In the genomic region with DNA sequence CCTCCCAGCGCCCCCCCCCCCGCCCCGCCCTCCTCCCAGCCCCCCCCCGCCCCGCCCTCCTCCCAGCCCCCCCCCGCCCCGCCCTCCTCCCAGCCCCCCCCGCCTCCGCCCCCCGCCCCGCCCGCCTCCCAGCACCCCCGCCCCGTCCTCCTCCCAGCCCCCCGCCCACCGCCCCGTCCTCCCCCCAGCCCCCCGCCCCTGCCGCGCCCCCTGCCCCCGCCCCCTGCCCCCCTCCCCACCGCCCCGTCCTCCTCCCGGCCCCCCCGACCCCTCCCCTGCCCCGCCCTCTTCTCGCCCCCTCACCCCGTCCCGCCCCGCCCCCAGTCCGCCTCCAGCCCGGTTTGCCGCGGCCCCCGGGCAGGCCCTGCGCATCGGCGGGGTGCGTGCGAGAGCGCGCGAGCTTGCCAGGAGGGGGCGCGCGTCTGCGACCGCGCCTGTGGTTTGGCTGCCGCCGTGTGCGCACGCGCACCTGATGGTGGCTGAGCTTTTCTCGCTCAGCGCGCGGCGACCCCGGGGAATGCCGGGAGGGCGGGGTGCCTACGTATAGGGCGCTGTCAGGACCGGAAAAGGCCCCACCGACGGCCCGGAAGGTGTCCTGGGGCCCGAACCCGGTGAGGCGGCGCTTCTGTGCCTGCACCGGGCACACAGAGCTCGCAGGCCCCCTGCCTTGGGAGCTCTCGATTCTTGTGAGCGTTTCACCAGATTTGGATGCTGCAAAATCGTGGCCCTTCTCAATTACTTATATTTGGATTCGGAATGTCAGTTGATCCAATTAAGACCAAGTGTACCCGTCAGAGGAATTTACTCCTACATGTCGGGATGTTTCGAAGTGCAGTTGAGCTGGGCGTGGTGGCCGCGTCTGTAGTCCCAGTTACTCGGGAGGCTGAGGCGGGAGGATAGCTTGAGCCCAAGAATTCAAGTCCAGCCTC, we compare ENCODE assay signal across 1 cellular context.
TF ChIP-seq lines count a peak whose summit lies in the region.

No MANE protein-coding gene starts in this region.

TF ChIP-seq in HepG2, 621 proteins besides CTCF, POLR2A, EP300 and RAD21 (continued from another document and continues in another):
- TF ChIP-seq NR3C1 (CRISPR knock-in tag; IDR thresholded peaks at IDR 0.05) (no peak), ZNF556 (CRISPR knock-in tag; IDR thresholded peaks at IDR 0.05; ENCODE audit: borderline replicate concordance) (peak; percentile 52; the same call in 1 of the 2 replicates), ZNF883 (CRISPR knock-in tag; IDR thresholded peaks at IDR 0.05; ENCODE audit: not compliant biosample characterization) (no peak), HCFC1 (IDR thresholded peaks at IDR 0.05; ENCODE audit: low read depth, low read length) (no peak), ZNF737 (CRISPR knock-in tag; IDR thresholded peaks at IDR 0.05; ENCODE audit: borderline replicate concordance) (no peak), MXD1 (CRISPR knock-in tag; IDR thresholded peaks at IDR 0.05) (peak; percentile 68; the same call in 1 of the 2 replicates), ZNF513 (CRISPR knock-in tag; conservative IDR thresholded peaks at IDR 0.05) (no peak), NFIC (IDR thresholded peaks at IDR 0.05; ENCODE audit: low read length) (no peak), ZMYM3 (CRISPR knock-in tag; IDR thresholded peaks at IDR 0.05) (peak; percentile 80), ZNF383 (CRISPR knock-in tag; IDR thresholded peaks at IDR 0.05; ENCODE audit: borderline replicate concordance) (no peak), NFE2L2 (IDR thresholded peaks at IDR 0.05; ENCODE audit: low read length) (no peak), CHD2 (IDR thresholded peaks at IDR 0.05; ENCODE audit: low read depth, low read length) (no peak), ZNF780A (CRISPR knock-in tag; IDR thresholded peaks at IDR 0.05) (no peak), SALL2 (CRISPR knock-in tag; IDR thresholded peaks at IDR 0.05) (peak; percentile 78), ZNF260 (CRISPR knock-in tag; IDR thresholded peaks at IDR 0.05; ENCODE audit: borderline replicate concordance, low read depth) (no peak), FOXK2 (IDR thresholded peaks at IDR 0.05) (no peak), SNAPC5 (CRISPR knock-in tag; IDR thresholded peaks at IDR 0.05; ENCODE audit: borderline replicate concordance) (no peak), KDM4B (CRISPR knock-in tag; IDR thresholded peaks at IDR 0.05) (peak; percentile 85; the same call in 1 of the 2 replicates), KMT2B (CRISPR knock-in tag; IDR thresholded peaks at IDR 0.05) (peak; percentile 79), RXRB (CRISPR knock-in tag; IDR thresholded peaks at IDR 0.05; ENCODE audit: borderline replicate concordance) (peak; percentile 28; the same call in 1 of the 2 replicates), SKI (IDR thresholded peaks at IDR 0.05; ENCODE audit: partially characterized antibody) (peak; percentile 45), ZNF781 (CRISPR knock-in tag; IDR thresholded peaks at IDR 0.05; ENCODE audit: borderline replicate concordance, not compliant biosample characterization) (no peak), RFX5 (IDR thresholded peaks at IDR 0.05; ENCODE audit: low read depth, low read length) (peak; percentile 22; the same call in 1 of the 2 replicates), HNRNPH1 (optimal IDR thresholded peaks at IDR 0.05; ENCODE audit: low read depth, low read length) (no peak), MXD4 (CRISPR knock-in tag; IDR thresholded peaks at IDR 0.05) (peak; percentile 39; the same call in 1 of the 2 replicates), ZEB1 (IDR thresholded peaks at IDR 0.05; ENCODE audit: insufficient replicate concordance, low read depth) (no peak), ZZZ3 (CRISPR knock-in tag; IDR thresholded peaks at IDR 0.05; ENCODE audit: borderline replicate concordance) (peak; percentile 22; the same call in 1 of the 2 replicates), NPAS2 (CRISPR knock-in tag; IDR thresholded peaks at IDR 0.05; ENCODE audit: borderline replicate concordance) (no peak), ZNF451 (CRISPR knock-in tag; IDR thresholded peaks at IDR 0.05) (no peak), MED13 (CRISPR knock-in tag; IDR thresholded peaks at IDR 0.05) (0 out of 2 replicates have a peak, but pooled peaks have one; percentile 44), ZNF335 (CRISPR knock-in tag; IDR thresholded peaks at IDR 0.05) (peak; percentile 97), POGZ (CRISPR knock-in tag; IDR thresholded peaks at IDR 0.05) (peak; percentile 85; the same call in 1 of the 2 replicates), HIC2 (CRISPR knock-in tag; IDR thresholded peaks at IDR 0.05; ENCODE audit: low read depth) (peak; percentile 23; the same call in 1 of the 2 replicates), GFI1 (CRISPR knock-in tag; IDR thresholded peaks at IDR 0.05; ENCODE audit: borderline replicate concordance) (peak; percentile 58; the same call in 1 of the 2 replicates), ZBTB3 (CRISPR knock-in tag; IDR thresholded peaks at IDR 0.05; ENCODE audit: borderline replicate concordance, low read depth) (no peak), ZNF768 (CRISPR knock-in tag; IDR thresholded peaks at IDR 0.05) (peak; percentile 66; the same call in 1 of the 2 replicates), BORCS8-MEF2B (CRISPR knock-in tag; IDR thresholded peaks at IDR 0.05) (peak; percentile 31; the same call in 1 of the 2 replicates), SALL1 (CRISPR knock-in tag; IDR thresholded peaks at IDR 0.05) (peak; percentile 76), ZSCAN29 (CRISPR knock-in tag; conservative IDR thresholded peaks at IDR 0.05) (no peak), TFE3 (CRISPR knock-in tag; IDR thresholded peaks at IDR 0.05) (peak; percentile 19; the same call in 1 of the 2 replicates), SIX4 (CRISPR knock-in tag; IDR thresholded peaks at IDR 0.05) (no peak; the same call in 1 of the 2 replicates), ARHGAP35 (CRISPR knock-in tag; IDR thresholded peaks at IDR 0.05; ENCODE audit: borderline replicate concordance) (peak; percentile 84; the same call in 1 of the 2 replicates)
- TF ChIP-seq, protein P1, sequence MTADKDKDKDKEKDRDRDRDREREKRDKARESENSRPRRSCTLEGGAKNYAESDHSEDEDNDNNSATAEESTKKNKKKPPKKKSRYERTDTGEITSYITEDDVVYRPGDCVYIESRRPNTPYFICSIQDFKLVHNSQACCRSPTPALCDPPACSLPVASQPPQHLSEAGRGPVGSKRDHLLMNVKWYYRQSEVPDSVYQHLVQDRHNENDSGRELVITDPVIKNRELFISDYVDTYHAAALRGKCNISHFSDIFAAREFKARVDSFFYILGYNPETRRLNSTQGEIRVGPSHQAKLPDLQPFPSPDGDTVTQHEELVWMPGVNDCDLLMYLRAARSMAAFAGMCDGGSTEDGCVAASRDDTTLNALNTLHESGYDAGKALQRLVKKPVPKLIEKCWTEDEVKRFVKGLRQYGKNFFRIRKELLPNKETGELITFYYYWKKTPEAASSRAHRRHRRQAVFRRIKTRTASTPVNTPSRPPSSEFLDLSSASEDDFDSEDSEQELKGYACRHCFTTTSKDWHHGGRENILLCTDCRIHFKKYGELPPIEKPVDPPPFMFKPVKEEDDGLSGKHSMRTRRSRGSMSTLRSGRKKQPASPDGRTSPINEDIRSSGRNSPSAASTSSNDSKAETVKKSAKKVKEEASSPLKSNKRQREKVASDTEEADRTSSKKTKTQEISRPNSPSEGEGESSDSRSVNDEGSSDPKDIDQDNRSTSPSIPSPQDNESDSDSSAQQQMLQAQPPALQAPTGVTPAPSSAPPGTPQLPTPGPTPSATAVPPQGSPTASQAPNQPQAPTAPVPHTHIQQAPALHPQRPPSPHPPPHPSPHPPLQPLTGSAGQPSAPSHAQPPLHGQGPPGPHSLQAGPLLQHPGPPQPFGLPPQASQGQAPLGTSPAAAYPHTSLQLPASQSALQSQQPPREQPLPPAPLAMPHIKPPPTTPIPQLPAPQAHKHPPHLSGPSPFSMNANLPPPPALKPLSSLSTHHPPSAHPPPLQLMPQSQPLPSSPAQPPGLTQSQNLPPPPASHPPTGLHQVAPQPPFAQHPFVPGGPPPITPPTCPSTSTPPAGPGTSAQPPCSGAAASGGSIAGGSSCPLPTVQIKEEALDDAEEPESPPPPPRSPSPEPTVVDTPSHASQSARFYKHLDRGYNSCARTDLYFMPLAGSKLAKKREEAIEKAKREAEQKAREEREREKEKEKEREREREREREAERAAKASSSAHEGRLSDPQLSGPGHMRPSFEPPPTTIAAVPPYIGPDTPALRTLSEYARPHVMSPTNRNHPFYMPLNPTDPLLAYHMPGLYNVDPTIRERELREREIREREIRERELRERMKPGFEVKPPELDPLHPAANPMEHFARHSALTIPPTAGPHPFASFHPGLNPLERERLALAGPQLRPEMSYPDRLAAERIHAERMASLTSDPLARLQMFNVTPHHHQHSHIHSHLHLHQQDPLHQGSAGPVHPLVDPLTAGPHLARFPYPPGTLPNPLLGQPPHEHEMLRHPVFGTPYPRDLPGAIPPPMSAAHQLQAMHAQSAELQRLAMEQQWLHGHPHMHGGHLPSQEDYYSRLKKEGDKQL (CRISPR knock-in tag; IDR thresholded peaks at IDR 0.05; ENCODE audit: low read depth): no peak
- TF ChIP-seq, protein P2, sequence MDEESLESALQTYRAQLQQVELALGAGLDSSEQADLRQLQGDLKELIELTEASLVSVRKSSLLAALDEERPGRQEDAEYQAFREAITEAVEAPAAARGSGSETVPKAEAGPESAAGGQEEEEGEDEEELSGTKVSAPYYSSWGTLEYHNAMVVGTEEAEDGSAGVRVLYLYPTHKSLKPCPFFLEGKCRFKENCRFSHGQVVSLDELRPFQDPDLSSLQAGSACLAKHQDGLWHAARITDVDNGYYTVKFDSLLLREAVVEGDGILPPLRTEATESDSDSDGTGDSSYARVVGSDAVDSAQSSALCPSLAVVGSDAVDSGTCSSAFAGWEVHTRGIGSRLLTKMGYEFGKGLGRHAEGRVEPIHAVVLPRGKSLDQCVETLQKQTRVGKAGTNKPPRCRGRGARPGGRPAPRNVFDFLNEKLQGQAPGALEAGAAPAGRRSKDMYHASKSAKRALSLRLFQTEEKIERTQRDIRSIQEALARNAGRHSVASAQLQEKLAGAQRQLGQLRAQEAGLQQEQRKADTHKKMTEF (CRISPR knock-in tag; IDR thresholded peaks at IDR 0.05): peak; percentile 91
- TF ChIP-seq, protein P3, sequence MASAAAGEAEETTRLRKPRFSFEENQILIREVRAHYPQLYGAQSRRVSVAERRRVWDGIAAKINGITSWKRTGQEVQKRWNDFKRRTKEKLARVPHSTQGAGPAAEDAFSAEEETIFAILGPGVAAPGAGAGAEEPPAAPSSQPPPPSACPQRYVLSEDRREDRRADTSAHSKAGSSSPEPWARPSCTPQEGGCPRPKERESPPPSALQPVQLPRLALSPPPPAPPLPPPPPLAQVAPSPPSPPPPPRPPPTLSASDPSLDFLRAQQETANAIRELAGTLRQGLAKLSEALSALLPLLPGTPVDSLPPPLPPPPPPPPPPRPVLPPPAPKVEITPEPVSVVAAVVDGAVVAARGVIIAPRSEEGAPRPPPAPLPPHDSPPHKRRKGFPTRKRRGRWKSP (CRISPR knock-in tag; IDR thresholded peaks at IDR 0.05): no peak
- TF ChIP-seq, protein P4, sequence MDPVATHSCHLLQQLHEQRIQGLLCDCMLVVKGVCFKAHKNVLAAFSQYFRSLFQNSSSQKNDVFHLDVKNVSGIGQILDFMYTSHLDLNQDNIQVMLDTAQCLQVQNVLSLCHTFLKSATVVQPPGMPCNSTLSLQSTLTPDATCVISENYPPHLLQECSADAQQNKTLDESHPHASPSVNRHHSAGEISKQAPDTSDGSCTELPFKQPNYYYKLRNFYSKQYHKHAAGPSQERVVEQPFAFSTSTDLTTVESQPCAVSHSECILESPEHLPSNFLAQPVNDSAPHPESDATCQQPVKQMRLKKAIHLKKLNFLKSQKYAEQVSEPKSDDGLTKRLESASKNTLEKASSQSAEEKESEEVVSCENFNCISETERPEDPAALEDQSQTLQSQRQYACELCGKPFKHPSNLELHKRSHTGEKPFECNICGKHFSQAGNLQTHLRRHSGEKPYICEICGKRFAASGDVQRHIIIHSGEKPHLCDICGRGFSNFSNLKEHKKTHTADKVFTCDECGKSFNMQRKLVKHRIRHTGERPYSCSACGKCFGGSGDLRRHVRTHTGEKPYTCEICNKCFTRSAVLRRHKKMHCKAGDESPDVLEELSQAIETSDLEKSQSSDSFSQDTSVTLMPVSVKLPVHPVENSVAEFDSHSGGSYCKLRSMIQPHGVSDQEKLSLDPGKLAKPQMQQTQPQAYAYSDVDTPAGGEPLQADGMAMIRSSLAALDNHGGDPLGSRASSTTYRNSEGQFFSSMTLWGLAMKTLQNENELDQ (CRISPR knock-in tag; IDR thresholded peaks at IDR 0.05; ENCODE audit: borderline replicate concordance): no peak
